7 cellular contexts compared by ENCODE assay signal in the genomic region with DNA sequence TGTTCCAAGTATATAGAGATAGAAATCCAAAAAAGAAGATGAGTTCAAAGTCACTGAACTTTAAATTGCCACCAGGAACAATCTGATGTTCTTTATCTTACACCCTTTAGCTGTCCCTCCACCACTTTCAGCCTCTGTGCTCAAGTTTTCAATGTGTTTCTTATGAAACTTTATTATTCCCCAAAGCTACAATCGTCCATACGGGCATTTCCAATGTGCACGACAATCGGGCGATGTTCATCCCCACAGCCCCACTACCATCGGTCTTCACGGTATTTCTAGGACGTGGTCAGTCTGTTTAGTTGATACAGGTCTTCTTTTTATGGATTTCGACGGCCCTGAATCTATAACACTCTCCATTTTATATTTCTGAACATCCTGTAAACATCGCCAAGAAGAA.
"Had no signal": no experiment of that assay in that cellular context is flagged by ENCODE, and none has a peak within 500 bp of the region (broad histone marks: within the 10 kb centered on the region; RNA-seq: fewer than 3 reads in every experiment).

No MANE protein-coding gene starts in this region.

- FAIRE-seq: H1, H54, HTR-8/SVneo had no signal

- DNase-seq: H9, HCEC 1CT, IMR-90 had no signal

- H3K4me3 ChIP-seq: GM23338 had no signal

- H2AFZ ChIP-seq: GM23338 had no signal

- H3K4me2 ChIP-seq: GM23338 had no signal
